ENCODE assay signal across 7 cellular contexts in the genomic region with DNA sequence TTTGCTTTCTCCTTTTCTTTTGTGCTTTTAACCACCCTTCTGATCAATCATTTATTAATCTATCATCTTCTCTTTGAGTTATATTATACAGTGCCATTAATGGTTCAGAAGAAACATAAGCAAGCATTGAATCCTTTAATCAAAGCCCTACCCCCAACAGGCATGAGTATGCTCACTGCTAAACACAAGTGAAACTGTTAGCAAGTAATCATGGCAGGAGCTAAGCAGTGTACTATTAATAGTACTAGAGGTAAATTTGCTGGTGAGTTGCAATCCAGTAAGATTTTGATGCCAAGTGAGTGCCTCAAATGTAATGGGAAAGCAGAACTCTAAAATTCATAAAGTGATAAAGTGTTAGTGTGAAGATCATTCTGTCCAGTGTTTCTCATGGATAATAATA. TPM values are rescaled to one million over a fixed set of nuclear protein-coding genes. Genes with fewer than 3 reads are reported as not detected.
DNase-seq lines count a peak whose midpoint lies in the region; ATAC-seq and FAIRE-seq lines count a peak whose summit lies in the region.

No MANE protein-coding gene starts in this region.

- no peak for DNase-seq in activated naive CD8-positive, alpha-beta T cell treated with anti-CD3 and anti-CD28 coated beads, Interleukin-2, amount 10 ng/mL, durations not matched to agents 7 days and 5 days
- DNase-seq in small intestine (peak; percentile 20), NCI-H1694 (lab: John Stamatoyannopoulos, UW) (no peak), SHP77 treated with DMSO at 0.1 percent for 48 hours (lab: John Stamatoyannopoulos, UW) (no peak), DMS79 (lab: John Stamatoyannopoulos, UW) (no peak)

- H3K4me1 ChIP-seq in small intestine (ENCODE audit: control insufficient read depth in 2 of 2, insufficient read depth in 1 of 2, low read depth in 1 of 2, low read length in 1 of 2), result peaks cover 13 to 32% of the 10 kb centered on the region in 2 donors

- H3K9me3 Mint-ChIP-seq in activated naive CD8-positive, alpha-beta T cell treated with anti-CD3 and anti-CD28 coated beads, Interleukin-2, amount 10 ng/mL, durations not matched to agents 7 days and 5 days, result no peaks in the 10 kb centered on the region

- no peak overlapping the region for H3K4me3 ChIP-seq in small intestine (ENCODE audit: low read depth in 1 of 2, low read length in 2 of 2)

- H3K9me3 ChIP-seq in small intestine (ENCODE audit: control insufficient read depth, low read depth), result no peaks in the 10 kb centered on the region

- H3K27ac Mint-ChIP-seq in activated naive CD8-positive, alpha-beta T cell treated with anti-CD3 and anti-CD28 coated beads, Interleukin-2, amount 10 ng/mL, durations not matched to agents 7 days and 5 days, result no peak overlapping the region

- H3K4me3 Mint-ChIP-seq in activated naive CD8-positive, alpha-beta T cell treated with anti-CD3 and anti-CD28 coated beads, Interleukin-2, amount 10 ng/mL, durations not matched to agents 7 days and 5 days, result no peak overlapping the region

- peaks cover 29% of the 10 kb centered on the region for H3K36me3 Mint-ChIP-seq in activated naive CD8-positive, alpha-beta T cell treated with anti-CD3 and anti-CD28 coated beads, Interleukin-2, amount 10 ng/mL, durations not matched to agents 7 days and 5 days

- POLR2A ChIA-PET in activated naive CD8-positive, alpha-beta T cell treated with anti-CD3 and anti-CD28 coated beads, Interleukin-2, amount 10 ng/mL, durations not matched to agents 7 days and 5 days (lab: Charles Lee), result interaction anchor here (1.1 kb wide), 1 partner anchor 57 kb away, joined by 4 read pairs; a partner anchor contains a TSS

- FAIRE-seq in small intestine (lab: Jason Lieb, UNC), result no peak

- H3K27ac ChIP-seq in small intestine (ENCODE audit: low read depth in 1 of 2, low read length in 1 of 2), result no peak overlapping the region

- ATAC-seq in GM19452 (IDR thresholded peaks at IDR 0.05; ENCODE audit: unreplicated experiment), result peak; percentile 58
- ATAC-seq in HG02973 (IDR thresholded peaks at IDR 0.05; ENCODE audit: unreplicated experiment), result peak; percentile 56
- ATAC-seq in activated naive CD8-positive, alpha-beta T cell treated with anti-CD3 and anti-CD28 coated beads, Interleukin-2, amount 10 ng/mL, durations not matched to agents 7 days and 5 days (ENCODE audit: low read depth), result peak; percentile 42

- no peaks in the 10 kb centered on the region for H3K36me3 ChIP-seq in small intestine (ENCODE audit: control insufficient read depth in 2 of 2, insufficient read depth in 2 of 2, low read length in 2 of 2)

- no peaks in the 10 kb centered on the region for H3K27me3 ChIP-seq in small intestine (ENCODE audit: control insufficient read depth in 2 of 2, insufficient read depth in 2 of 2, low read length in 2 of 2)

- peaks cover 27% of the 10 kb centered on the region for H3K4me1 Mint-ChIP-seq in activated naive CD8-positive, alpha-beta T cell treated with anti-CD3 and anti-CD28 coated beads, Interleukin-2, amount 10 ng/mL, durations not matched to agents 7 days and 5 days

- H3K27me3 Mint-ChIP-seq in activated naive CD8-positive, alpha-beta T cell treated with anti-CD3 and anti-CD28 coated beads, Interleukin-2, amount 10 ng/mL, durations not matched to agents 7 days and 5 days, result no peaks in the 10 kb centered on the region

RNA-seq across cellular contexts. Expression of a gene that starts 57.2 kb away (rescaled TPM):
- total RNA-seq in activated naive CD8-positive, alpha-beta T cell treated with anti-CD3 and anti-CD28 coated beads, Interleukin-2, amount 10 ng/mL, durations not matched to agents 7 days and 5 days, result 10 to 100 TPM; 15.3 to 15.7 TPM
- 1 to 10 TPM; 3.5 to 9.6 (median 3.8) TPM for polyA plus RNA-seq in small intestine
